18 cellular contexts compared by ENCODE assay signal in genomic region chr2:234687718-234688475, GRCh38.
A peak's percentile ranks its signal among the peaks of the same experiment; 100 is the strongest.
DNase-seq lines count a peak whose midpoint lies in the region; ATAC-seq, FAIRE-seq and TF ChIP-seq lines count a peak whose summit lies in the region.
"Had no signal": no experiment of that assay in that cellular context is flagged by ENCODE, and none has a peak within 500 bp of the region (broad histone marks: within the 10 kb centered on the region; RNA-seq: fewer than 3 reads in every experiment).

No MANE protein-coding gene starts in this region.

- peaks cover 3% of the 10 kb centered on the region for H3K9me3 Mint-ChIP-seq in WTC11

- DNase-seq in HTR-8/SVneo (ENCODE audit: insufficient read length, low spot score) (no peak), WTC11 (ENCODE audit: low spot score) (no peak), NCI-H1417 (lab: John Stamatoyannopoulos, UW) (no peak)
- DNase-seq: ACHN, C1 segment of cervical spinal cord, HCEC 1CT, NCI-H1417 treated with DMSO at 0.1 percent for 48 hours, NCI-H187 treated with DMSO at 0.1 percent for 48 hours, NCI-H2227 treated with DMSO at 0.1 percent for 48 hours, NCI-H524, NCI-H82 had no signal

- peak; percentile 99 for FAIRE-seq in HTR-8/SVneo (lab: Jason Lieb, UNC)
- FAIRE-seq: D721Med, GM12892 had no signal

- H3K27me3 ChIP-seq in iPS-20b (ENCODE audit: insufficient read depth, low read length): no peaks in the 10 kb centered on the region

- POLR2A ChIA-PET in WTC11 (lab: Charles Lee): no interaction called here

- H3K4me1 ChIP-seq in iPS-20b (ENCODE audit: insufficient read depth, low read length): peaks cover 37% of the 10 kb centered on the region

- H3K9me3 ChIP-seq in iPS-20b (ENCODE audit: insufficient read depth, low read depth, low read length): no peaks in the 10 kb centered on the region

- no peak for TF ChIP-seq CTCF in WTC11 (IDR thresholded peaks at IDR 0.05)

- peak overlapping the region; percentile 64 for H3K27ac ChIP-seq in iPS-20b (ENCODE audit: low read length)
- H3K27ac ChIP-seq: KMS-11 had no signal

- CTCF ChIA-PET in WTC11 (lab: Charles Lee): no interaction called here

- no peaks in the 10 kb centered on the region for H3K27me3 Mint-ChIP-seq in WTC11 (ENCODE audit: low read depth)

- H3K27ac Mint-ChIP-seq in WTC11: no peak overlapping the region

- H3K36me3 ChIP-seq in iPS-20b (ENCODE audit: insufficient read depth, low read depth, low read length): no peaks in the 10 kb centered on the region

- no peak overlapping the region for H3K4me3 ChIP-seq in iPS-20b (ENCODE audit: low read length)

- 0 out of 2 replicates have a peak, but pooled peaks cover 3% of the 10 kb centered on the region for H3K36me3 Mint-ChIP-seq in WTC11

- no peak for ATAC-seq in WTC11
- no peak for ATAC-seq in GM18861 (IDR thresholded peaks at IDR 0.05; ENCODE audit: unreplicated experiment)
- ATAC-seq in GM21786 (IDR thresholded peaks at IDR 0.05; ENCODE audit: unreplicated experiment): no peak
- ATAC-seq in GM21381 (IDR thresholded peaks at IDR 0.05; ENCODE audit: unreplicated experiment): no peak

- H3K4me3 Mint-ChIP-seq in WTC11: no peak overlapping the region

- H3K4me1 Mint-ChIP-seq in WTC11: peaks cover 65% of the 10 kb centered on the region

- no peak overlapping the region for H3K9ac ChIP-seq in iPS-20b (ENCODE audit: low read depth, low read length)
- H3K9ac ChIP-seq: KMS-11 had no signal

TF ChIP-seq in WTC11, 78 proteins besides CTCF, POLR2A, EP300 and RAD21:
- TF ChIP-seq ZBTB21 (CRISPR knock-in tag; IDR thresholded peaks at IDR 0.05; ENCODE audit: borderline replicate concordance) (peak; percentile 68; the same call in 1 of the 2 replicates), MYBL2 (CRISPR knock-in tag; IDR thresholded peaks at IDR 0.05) (no peak)
